Comparison of ENCODE assay signal across 8 cellular contexts in the genomic region with DNA sequence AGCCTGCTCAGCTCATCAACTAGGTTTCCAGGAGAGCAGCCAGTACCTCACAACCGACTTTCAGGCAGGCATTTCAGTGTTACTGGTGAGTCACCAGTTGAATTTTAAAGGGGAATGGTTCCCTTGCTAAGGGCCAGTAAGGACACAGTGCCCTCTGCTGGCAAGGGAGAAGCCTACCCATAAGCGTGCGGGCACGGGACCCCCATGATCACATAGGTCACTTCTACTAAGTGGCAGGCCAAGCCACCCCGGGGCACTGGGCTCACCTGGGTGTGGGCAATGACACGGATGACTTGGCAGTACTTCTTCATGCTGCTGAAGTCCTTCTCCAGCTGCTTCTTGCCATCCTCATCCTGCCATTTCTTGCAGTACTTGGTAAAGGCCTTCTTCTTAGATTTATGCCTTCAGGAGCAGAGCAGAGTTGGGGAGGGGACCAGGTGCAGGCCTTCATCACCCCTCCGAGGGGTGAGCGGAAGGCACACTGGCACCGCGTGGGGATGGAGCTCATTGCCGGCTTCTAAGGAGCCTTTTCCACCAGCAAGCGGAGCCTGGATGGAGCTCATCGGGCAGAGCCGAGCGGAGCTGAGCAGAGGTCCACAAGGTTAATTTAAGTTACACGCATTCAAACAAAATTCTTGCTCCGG. TPM values are rescaled to one million over a fixed set of nuclear protein-coding genes. Genes with fewer than 3 reads are reported as not detected.
A peak's percentile ranks its signal among the peaks of the same experiment; 100 is the strongest.
DNase-seq lines count a peak whose midpoint lies in the region; ATAC-seq, FAIRE-seq and TF ChIP-seq lines count a peak whose summit lies in the region.

No MANE protein-coding gene starts in this region.

- no peak for DNase-seq in D721Med (ENCODE audit: insufficient read length, low spot score)
- peak; percentile 81 for DNase-seq in Karpas-422
- DNase-seq in SKM-1 (lab: John Stamatoyannopoulos, UW; ENCODE audit: unreplicated experiment), result peak; percentile 46
- peak; percentile 77 to 84 for DNase-seq in activated naive CD4-positive, alpha-beta T cell treated with anti-CD3 and anti-CD28 coated beads, Interleukin-2, amount 50 U/mL, for 72 hours (ENCODE audit: low spot score in 2 of 2)
- peak; percentile 54 to 91 (median 76) for DNase-seq in head of caudate nucleus
- peak; percentile 88 for DNase-seq in pons (ENCODE audit: low spot score)
- DNase-seq in type B pancreatic cell (ENCODE audit: extremely low spot score, unreplicated experiment), result no peak

- H3K9me2 ChIP-seq in Karpas-422 (replicated peaks; ENCODE audit: insufficient read depth, low read length), result no peaks in the 10 kb centered on the region

- no peaks in the 10 kb centered on the region for H3K9me3 Mint-ChIP-seq in activated naive CD4-positive, alpha-beta T cell treated with anti-CD3 and anti-CD28 coated beads, Interleukin-2, amount 50 U/mL, for 72 hours
- H3K9me3 Mint-ChIP-seq in type B pancreatic cell, result no peaks in the 10 kb centered on the region

- H3K36me3 ChIP-seq in Karpas-422 (ENCODE audit: insufficient read depth, low read length), result peaks cover 70% of the 10 kb centered on the region

- H3K27ac ChIP-seq in Karpas-422 (ENCODE audit: low read length), result peak overlapping the region; percentile 42; the same call in 1 of the 2 replicates

- 0 out of 2 replicates have a peak overlapping the region, but pooled peaks have one; percentile 39 for H3K9ac ChIP-seq in Karpas-422 (ENCODE audit: low read length)

- H3K79me2 ChIP-seq in Karpas-422 (ENCODE audit: low read length), result peaks cover 37% of the 10 kb centered on the region

- no peak overlapping the region for H2AFZ ChIP-seq in Karpas-422 (ENCODE audit: low read length)

- H3K4me2 ChIP-seq in Karpas-422 (ENCODE audit: low read depth, low read length, poor library complexity, severe bottlenecking), result peak overlapping the region; percentile 94

- peaks cover 36% of the 10 kb centered on the region for H3K4me1 ChIP-seq in Karpas-422 (ENCODE audit: low read length)

- no peak for FAIRE-seq in D721Med (lab: Jason Lieb, UNC)

- H3K9me3 ChIP-seq in Karpas-422 (ENCODE audit: low read length), result no peaks in the 10 kb centered on the region

- intact Hi-C loops in head of caudate nucleus (cut with DNase I), result loop anchor here (5.0 kb wide), 2 partner anchors 144 to 164 kb away; partner anchors contain the start of gene CBX7

- H3K27ac Mint-ChIP-seq in activated naive CD4-positive, alpha-beta T cell treated with anti-CD3 and anti-CD28 coated beads, Interleukin-2, amount 50 U/mL, for 72 hours, result peak overlapping the region; percentile 98 to 100
- peak overlapping the region; percentile 100 for H3K27ac Mint-ChIP-seq in type B pancreatic cell

- H3K27me3 Mint-ChIP-seq in type B pancreatic cell, result peaks cover 4% of the 10 kb centered on the region

- peak; percentile 66 for TF ChIP-seq CTCF in D721Med (IDR thresholded peaks at IDR 0.05; ENCODE audit: insufficient read depth, missing control alignments)
- peak; percentile 88 for TF ChIP-seq CTCF in type B pancreatic cell (conservative IDR thresholded peaks at IDR 0.05)

- peaks cover 26% of the 10 kb centered on the region for H3K4me1 Mint-ChIP-seq in type B pancreatic cell (ENCODE audit: unreplicated experiment)

- no peaks in the 10 kb centered on the region for H3K27me3 ChIP-seq in Karpas-422 (ENCODE audit: low read length)

- peaks cover 61% of the 10 kb centered on the region in 2 donors for H3K36me3 Mint-ChIP-seq in activated naive CD4-positive, alpha-beta T cell treated with anti-CD3 and anti-CD28 coated beads, Interleukin-2, amount 50 U/mL, for 72 hours
- H3K36me3 Mint-ChIP-seq in type B pancreatic cell, result peaks cover 50% of the 10 kb centered on the region

- H3K4me3 ChIP-seq in Karpas-422 (ENCODE audit: low read length), result peak overlapping the region; percentile 81

- H4K20me1 ChIP-seq in Karpas-422 (ENCODE audit: insufficient read depth, low read depth, low read length), result peaks cover 74% of the 10 kb centered on the region

- peak overlapping the region; percentile 100 for H3K4me3 Mint-ChIP-seq in type B pancreatic cell

- ATAC-seq in activated naive CD4-positive, alpha-beta T cell treated with anti-CD3 and anti-CD28 coated beads, Interleukin-2, amount 50 U/mL, for 72 hours, result peak; percentile 47 to 51
- no peak for ATAC-seq in GM21447 (IDR thresholded peaks at IDR 0.05; ENCODE audit: unreplicated experiment)

RNA-seq across cellular contexts. Expression of gene RPL3, which starts 2.9 kb away (rescaled TPM):
- 1,770 and 3,552 TPM in 2 replicates for total RNA-seq in Karpas-422 (2014; rRNA removed; shearing (Covaris generic); ENCODE audit: low replicate concordance)
- total RNA-seq in activated naive CD4-positive, alpha-beta T cell treated with anti-CD3 and anti-CD28 coated beads, Interleukin-2, amount 50 U/mL, for 72 hours, result 1,000 to 10,000 TPM; 2,348 to 3,152 TPM
- total RNA-seq in type B pancreatic cell (ENCODE audit: low replicate concordance), result 2,337 and 2,431 TPM in 2 replicates

RNA-seq across cellular contexts. Expression of gene SYNGR1, which starts 33.2 kb away (rescaled TPM):
- 37.2 and 47.7 TPM in 2 replicates for total RNA-seq in Karpas-422 (2014; rRNA removed; shearing (Covaris generic); ENCODE audit: low replicate concordance)
- total RNA-seq in activated naive CD4-positive, alpha-beta T cell treated with anti-CD3 and anti-CD28 coated beads, Interleukin-2, amount 50 U/mL, for 72 hours, result 1 to 10 TPM in 1 of 2 donors, under 1 TPM in 1; 0.46 to 1.2 TPM
- total RNA-seq in type B pancreatic cell (ENCODE audit: low replicate concordance), result 41.4 and 47.9 TPM in 2 replicates

Comparison
In these comparisons a context has a peak if more than half of its experiments do, and no peak if none do; other contexts are left out.
1. DNase-seq: peak in Karpas-422 (single experiment), SKM-1 (single experiment), activated naive CD4-positive, alpha-beta T cell treated with anti-CD3 and anti-CD28 coated beads, Interleukin-2, amount 50 U/mL, for 72 hours (2 of 2), head of caudate nucleus (42 of 42) and pons (single experiment); none in D721Med (single experiment) and type B pancreatic cell (single experiment).
2. RNA of gene SYNGR1, which starts 33.2 kb away (total RNA-seq): 37.2 to 47.7 TPM in Karpas-422 and 41.4 to 47.9 TPM in type B pancreatic cell; 0.46 to 1.2 TPM in activated naive CD4-positive, alpha-beta T cell treated with anti-CD3 and anti-CD28 coated beads, Interleukin-2, amount 50 U/mL, for 72 hours; every median in the first group is over 10 times any median in the second.